In genomic region chr11:6315811-6316425, GRCh38 we compare ENCODE assay signal across 8 cellular contexts. TPM values are rescaled to one million over a fixed set of nuclear protein-coding genes. Genes with fewer than 3 reads are reported as not detected.
DNase-seq lines count a peak whose midpoint lies in the region; ATAC-seq and TF ChIP-seq lines count a peak whose summit lies in the region.

No MANE protein-coding gene starts in this region.

- no peaks in the 10 kb centered on the region for H3K36me3 Mint-ChIP-seq in Caco-2 (ENCODE audit: insufficient read depth, unreplicated experiment)

- H3K4me3 ChIP-seq in Caco-2 (ENCODE audit: low read depth, low read length), result no peak overlapping the region

- intact Hi-C loops in Caco-2 (cut with micrococcal nuclease; ENCODE audit: unreplicated experiment) (loop anchor here (1.0 to 2.0 kb wide), 6 partner anchors 18 to 324 kb away; no protein-coding TSS in a partner anchor), posterior cingulate gyrus (cut with DNase I) (loop anchor here (5.0 kb wide), 2 partner anchors 64 to 294 kb away; no protein-coding TSS in a partner anchor)

- H3K36me3 ChIP-seq in Caco-2 (ENCODE audit: control insufficient read depth, insufficient read depth, low read length), result no peaks in the 10 kb centered on the region

- CTCF ChIA-PET in Caco-2 (lab: Charles Lee), result interaction anchor here (1.0 to 2.1 kb wide), 4 partner anchors 37 to 65 kb away, joined by 3 to 14 read pairs (median 4); no protein-coding TSS in a partner anchor

- no peaks in the 10 kb centered on the region for H3K9me3 Mint-ChIP-seq in Caco-2 (ENCODE audit: unreplicated experiment)

- no peak overlapping the region for H3K4me3 Mint-ChIP-seq in Caco-2 (ENCODE audit: unreplicated experiment)

- TF ChIP-seq CTCF in Caco-2 (IDR thresholded peaks at IDR 0.05; ENCODE audit: insufficient read depth in 1 of 2, low read depth in 1 of 2, low read length in 1 of 2, severe bottlenecking in 1 of 2, unreplicated experiment in 1 of 2), result peak; percentile 86 to 96

- 0 out of 2 replicates have a peak, but pooled peaks cover 6% of the 10 kb centered on the region for H3K4me1 ChIP-seq in Caco-2

- peaks cover 9% of the 10 kb centered on the region for H3K4me1 Mint-ChIP-seq in Caco-2 (ENCODE audit: low read depth, unreplicated experiment)

- DNase-seq in Caco-2, result peak; percentile 61 to 68
- peak; percentile 30 for DNase-seq in NCI-H345 treated with DMSO at 0.1 percent for 48 hours (lab: John Stamatoyannopoulos, UW; ENCODE audit: unreplicated experiment)
- DNase-seq in activated T-cell treated with anti-CD3 and anti-CD28 coated beads for 4 hours, result peak; percentile 0
- peak; percentile 58 for DNase-seq in glomerular visceral epithelial cell (ENCODE audit: extremely low spot score)
- peak in 9 of 10 donors; percentile 34 to 90 (median 49) for DNase-seq in posterior cingulate gyrus

- BruUV-seq in Caco-2 (replicated peaks; lab: Mats Ljungman, UMichigan), result no TSS peak

- H3K27me3 Mint-ChIP-seq in Caco-2 (ENCODE audit: insufficient read depth, unreplicated experiment), result peaks cover 4% of the 10 kb centered on the region

- no peak overlapping the region for H3K27ac Mint-ChIP-seq in Caco-2 (ENCODE audit: unreplicated experiment)

- POLR2A ChIA-PET in Caco-2 (lab: Charles Lee), result no interaction called here

- no peaks in the 10 kb centered on the region for H3K9me3 ChIP-seq in Caco-2

- no peaks in the 10 kb centered on the region for H3K27me3 ChIP-seq in Caco-2 (replicated peaks; ENCODE audit: control insufficient read depth, insufficient read depth, low read length)

- peak; percentile 39 for ATAC-seq in GM19025 (IDR thresholded peaks at IDR 0.05; ENCODE audit: low read depth, unreplicated experiment)
- ATAC-seq in HG03097 (IDR thresholded peaks at IDR 0.05; ENCODE audit: low FRiP score, unreplicated experiment), result peak; percentile 72
- no peak for ATAC-seq in HG02970 (IDR thresholded peaks at IDR 0.05; ENCODE audit: low FRiP score, unreplicated experiment)

RNA-seq across cellular contexts. Expression of gene CAVIN3, which starts 4.4 kb away (rescaled TPM):
- total RNA-seq in Caco-2 (2022), result 7.7 and 11.2 TPM in 2 replicates

RNA-seq across cellular contexts. Expression of gene CCKBR, which starts 56.3 kb away (rescaled TPM):
- total RNA-seq in Caco-2 (2022), result 1.6 and 2.1 TPM in 2 replicates

Comparison
In these comparisons a context has a peak if more than half of its experiments do, and no peak if none do; other contexts are left out.
1. DNase-seq: peak in every context shown above with its lines; median percentile 64 in Caco-2; 58 in glomerular visceral epithelial cell; 49 in posterior cingulate gyrus; 30 in NCI-H345 treated with DMSO at 0.1 percent for 48 hours; 0 in activated T-cell treated with anti-CD3 and anti-CD28 coated beads for 4 hours.